In genomic region chr6:71199796-71200195, GRCh38 we compare ENCODE assay signal across 18 cellular contexts.
DNase-seq lines count a peak whose midpoint lies in the region; TF ChIP-seq lines count a peak whose summit lies in the region.
"Had no signal": no experiment of that assay in that cellular context is flagged by ENCODE, and none has a peak within 500 bp of the region (broad histone marks: within the 10 kb centered on the region; RNA-seq: fewer than 3 reads in every experiment).

No MANE protein-coding gene starts in this region.

- no peaks in the 10 kb centered on the region for H3K36me3 ChIP-seq in neural cell (ENCODE audit: insufficient read depth, low read length)
- H3K36me3 ChIP-seq: BLaER1 treated with 17β-estradiol and CSF1 and Interleukin-3, amounts not matched to agents 10 nM and 100 nM had no signal

- no peak overlapping the region for H3K4me3 ChIP-seq in neural cell (ENCODE audit: low read length)
- H3K4me3 ChIP-seq: BLaER1 treated with 17β-estradiol and CSF1 and Interleukin-3, amounts not matched to agents 10 nM and 100 nM; GM12878 had no signal

- TF ChIP-seq CTCF in neural cell (IDR thresholded peaks at IDR 0.05; ENCODE audit: poor library complexity, severe bottlenecking) (no peak), CD14-positive monocyte (IDR thresholded peaks at IDR 0.05) (no peak)

- H3K4me1 Mint-ChIP-seq in CD14-positive monocyte, result peaks cover 5% of the 10 kb centered on the region
- H3K4me1 Mint-ChIP-seq: B cell; CD4-positive, CD25-positive, alpha-beta regulatory T cell; CD8-positive, alpha-beta memory T cell had no signal

- peaks cover 0 to 4% (median 0%) of the 10 kb centered on the region in 3 donors for H3K27me3 Mint-ChIP-seq in CD14-positive monocyte (ENCODE audit: low read depth in 3 of 3)
- H3K27me3 Mint-ChIP-seq: CD4-positive, CD25-positive, alpha-beta regulatory T cell had no signal

- intact Hi-C loops in CD14-positive monocyte (cut with micrococcal nuclease), result no loop called here

- no peak overlapping the region for H2AFZ ChIP-seq in neural cell (ENCODE audit: low read depth, low read length)

- DNase-seq in NCI-H748 (lab: John Stamatoyannopoulos, UW; ENCODE audit: unreplicated experiment), result peak; percentile 29
- no peak for DNase-seq in NCI-H748 treated with DMSO at 0.1 percent for 48 hours (lab: John Stamatoyannopoulos, UW)
- peak; percentile 17 for DNase-seq in NCI-H1048 (lab: John Stamatoyannopoulos, UW)
- DNase-seq in NCI-H69 (lab: John Stamatoyannopoulos, UW), result peak; percentile 83
- no peak for DNase-seq in inferior parietal cortex (ENCODE audit: extremely low spot score)
- no peak for DNase-seq in CD14-positive monocyte (ENCODE audit: low spot score)
- DNase-seq: Caco-2; CD4-positive, CD25-positive, alpha-beta regulatory T cell; CD8-positive, alpha-beta memory T cell; DMS153; DND-41; EL; H9 had no signal

- H3F3A ChIP-seq in neural cell (ENCODE audit: insufficient read depth, low read length, poor library complexity, severe bottlenecking), result peaks cover 5% of the 10 kb centered on the region

- no peak overlapping the region for H3K9ac ChIP-seq in neural cell (ENCODE audit: low read length)
- H3K9ac ChIP-seq: BLaER1 treated with 17β-estradiol and CSF1 and Interleukin-3, amounts not matched to agents 10 nM and 100 nM had no signal

- TF ChIP-seq RAD21 in neural cell (conservative IDR thresholded peaks at IDR 0.05), result no peak

- H3K4me3 Mint-ChIP-seq in CD14-positive monocyte, result no peak overlapping the region
- H3K4me3 Mint-ChIP-seq: B cell; CD4-positive, CD25-positive, alpha-beta regulatory T cell; CD8-positive, alpha-beta memory T cell; H9 had no signal

- no peaks in the 10 kb centered on the region for H3K9me3 ChIP-seq in neural cell (ENCODE audit: low read length)
- H3K9me3 ChIP-seq: Caco-2 had no signal

- H3K36me3 Mint-ChIP-seq in CD14-positive monocyte, result peaks cover 0 to 2% of the 10 kb centered on the region in 2 donors
- H3K36me3 Mint-ChIP-seq: CD4-positive, CD25-positive, alpha-beta regulatory T cell; CD8-positive, alpha-beta memory T cell had no signal

- no peaks in the 10 kb centered on the region for H3K9me2 ChIP-seq in neural cell (ENCODE audit: insufficient read depth, low read length)

- no peak for TF ChIP-seq EP300 in neural cell (conservative IDR thresholded peaks at IDR 0.05; ENCODE audit: poor library complexity, severe bottlenecking)

- H3K4me2 ChIP-seq in neural cell (ENCODE audit: low read length), result peak overlapping the region; percentile 32

- peaks cover 6 to 14% (median 7%) of the 10 kb centered on the region in 7 donors for H3K9me3 Mint-ChIP-seq in CD14-positive monocyte
- H3K9me3 Mint-ChIP-seq: CD8-positive, alpha-beta memory T cell had no signal

- H3K27me3 ChIP-seq in neural cell (ENCODE audit: insufficient read depth, low read depth, low read length), result no peaks in the 10 kb centered on the region
- H3K27me3 ChIP-seq: BLaER1 treated with 17β-estradiol and CSF1 and Interleukin-3, amounts not matched to agents 10 nM and 100 nM had no signal

- no peak overlapping the region for H3K27ac Mint-ChIP-seq in CD14-positive monocyte
- H3K27ac Mint-ChIP-seq: B cell; CD4-positive, CD25-positive, alpha-beta regulatory T cell; CD8-positive, alpha-beta memory T cell; H9 had no signal

- H3K27ac ChIP-seq in neural cell (ENCODE audit: low read length), result peak overlapping the region; percentile 25
- H3K27ac ChIP-seq: BLaER1 treated with 17β-estradiol and CSF1 and Interleukin-3, amounts not matched to agents 10 nM and 100 nM; HL-60 had no signal

- no peaks in the 10 kb centered on the region for H4K20me1 ChIP-seq in neural cell (ENCODE audit: insufficient read depth)
- H4K20me1 ChIP-seq: BLaER1 treated with 17β-estradiol and CSF1 and Interleukin-3, amounts not matched to agents 10 nM and 100 nM had no signal

- H3K79me2 ChIP-seq in neural cell (replicated peaks; ENCODE audit: insufficient read depth, low read length), result no peaks in the 10 kb centered on the region

TF ChIP-seq in neural cell, 6 proteins besides CTCF, POLR2A, EP300 and RAD21:
- TF ChIP-seq MXI1 (conservative IDR thresholded peaks at IDR 0.05; ENCODE audit: poor library complexity, severe bottlenecking) (no peak), POLR2AphosphoS5 (IDR thresholded peaks at IDR 0.05) (no peak), SMC3 (conservative IDR thresholded peaks at IDR 0.05; ENCODE audit: poor library complexity) (no peak), TAF1 (IDR thresholded peaks at IDR 0.05; ENCODE audit: low read depth) (no peak), EZH2 (IDR thresholded peaks at IDR 0.05; ENCODE audit: borderline replicate concordance, insufficient read depth, low read length, poor library complexity, severe bottlenecking) (no peak), REST (IDR thresholded peaks at IDR 0.05; ENCODE audit: borderline replicate concordance) (no peak)

Comparison
In these comparisons a context has a peak if more than half of its experiments do, and no peak if none do; other contexts are left out.
1. DNase-seq: peak in NCI-H748 (single experiment), NCI-H1048 (single experiment) and NCI-H69 (single experiment); none in NCI-H748 treated with DMSO at 0.1 percent for 48 hours (single experiment), inferior parietal cortex (single experiment) and CD14-positive monocyte (single experiment).